In genomic region chr16:3902731-3903130, GRCh38 we compare ENCODE assay signal across 29 cellular contexts. TPM values are rescaled to one million over a fixed set of nuclear protein-coding genes. Genes with fewer than 3 reads are reported as not detected.
A peak's percentile ranks its signal among the peaks of the same experiment; 100 is the strongest.
DNase-seq lines count a peak whose midpoint lies in the region; ATAC-seq and TF ChIP-seq lines count a peak whose summit lies in the region.
"Had no signal": no experiment of that assay in that cellular context is flagged by ENCODE, and none has a peak within 500 bp of the region (broad histone marks: within the 10 kb centered on the region; RNA-seq: fewer than 3 reads in every experiment).

No MANE protein-coding gene starts in this region.

- no peaks in the 10 kb centered on the region for H3K36me3 ChIP-seq in mammary epithelial cell (ENCODE audit: insufficient read depth, low read length)
- H3K36me3 ChIP-seq: heart left ventricle, tibial artery had no signal

- dilution Hi-C loops in mammary epithelial cell (cut with HindIII; ENCODE audit: low sequenced_read_pairs), result no loop called here

- H3K4me1 Mint-ChIP-seq in MCF 10A (ENCODE audit: insufficient read depth, unreplicated experiment) (peaks cover 7% of the 10 kb centered on the region), CD14-positive monocyte (peaks cover 11% of the 10 kb centered on the region)
- H3K4me1 Mint-ChIP-seq: activated CD4-positive, alpha-beta memory T cell treated with anti-CD3 and anti-CD28 coated beads, Interleukin-2, amount 10 ng/mL, durations not matched to agents 7 days and 5 days; naive B cell; stimulated activated naive CD8-positive, alpha-beta T cell treated with anti-CD3 and anti-CD28 coated beads, Interleukin-15, amount 100 ng/mL, for 72 hours had no signal

- H3K36me3 Mint-ChIP-seq in MCF 10A (ENCODE audit: insufficient read depth, unreplicated experiment), result no peaks in the 10 kb centered on the region
- H3K36me3 Mint-ChIP-seq in CD14-positive monocyte, result no peaks in the 10 kb centered on the region
- H3K36me3 Mint-ChIP-seq: naive B cell had no signal

- H3K9me3 Mint-ChIP-seq in MCF 10A (ENCODE audit: unreplicated experiment), result no peaks in the 10 kb centered on the region
- no peaks in the 10 kb centered on the region for H3K9me3 Mint-ChIP-seq in CD14-positive monocyte
- H3K9me3 Mint-ChIP-seq: activated CD4-positive, alpha-beta memory T cell treated with anti-CD3 and anti-CD28 coated beads, Interleukin-2, amount 10 ng/mL, durations not matched to agents 7 days and 5 days; naive B cell; stimulated activated naive CD8-positive, alpha-beta T cell treated with anti-CD3 and anti-CD28 coated beads, Interleukin-15, amount 100 ng/mL, for 72 hours had no signal

- H3K27ac ChIP-seq in mammary epithelial cell (ENCODE audit: insufficient read depth, low read depth, low read length), result no peak overlapping the region
- H3K27ac ChIP-seq: heart left ventricle, HL-60, RWPE1, tibial artery had no signal

- BruUV-seq in MCF 10A (replicated peaks; lab: Mats Ljungman, UMichigan) (no TSS peak), mammary epithelial cell (replicated peaks; lab: Mats Ljungman, UMichigan) (no TSS peak)

- no peaks in the 10 kb centered on the region for H3K27me3 Mint-ChIP-seq in MCF 10A (ENCODE audit: insufficient read depth, unreplicated experiment)
- peaks cover 7 to 31% (median 13%) of the 10 kb centered on the region in 3 donors for H3K27me3 Mint-ChIP-seq in CD14-positive monocyte (ENCODE audit: low read depth in 3 of 3)
- H3K27me3 Mint-ChIP-seq: stimulated activated naive CD8-positive, alpha-beta T cell treated with anti-CD3 and anti-CD28 coated beads, Interleukin-15, amount 100 ng/mL, for 72 hours had no signal

- no peak overlapping the region for H3K9ac ChIP-seq in mammary epithelial cell (ENCODE audit: insufficient read depth, low read length)

- H3K4me3 Mint-ChIP-seq in MCF 10A (ENCODE audit: unreplicated experiment) (no peak overlapping the region), CD14-positive monocyte (no peak overlapping the region)
- H3K4me3 Mint-ChIP-seq: activated CD4-positive, alpha-beta memory T cell treated with anti-CD3 and anti-CD28 coated beads, Interleukin-2, amount 10 ng/mL, durations not matched to agents 7 days and 5 days; naive B cell; stimulated activated naive CD8-positive, alpha-beta T cell treated with anti-CD3 and anti-CD28 coated beads, Interleukin-15, amount 100 ng/mL, for 72 hours had no signal

- POLR2A ChIA-PET in MCF 10A (lab: Yijun Ruan, JAX), result interaction anchor here (0.7 kb wide), 1 partner anchor 60 kb away, joined by 3 read pairs; no protein-coding TSS in a partner anchor

- H3K4me3 ChIP-seq in mammary epithelial cell (replicated peaks in 1 of 3; ENCODE audit: insufficient read depth in 1 of 3, low read depth in 2 of 3, low read length in 3 of 3), result no peak overlapping the region
- H3K4me3 ChIP-seq: heart left ventricle, tibial artery had no signal

- H2AFZ ChIP-seq in mammary epithelial cell (ENCODE audit: low read depth, low read length), result no peak overlapping the region

- no peak for ATAC-seq in GM21447 (IDR thresholded peaks at IDR 0.05; ENCODE audit: unreplicated experiment)
- ATAC-seq in GM19397 (IDR thresholded peaks at IDR 0.05; ENCODE audit: unreplicated experiment), result no peak
- ATAC-seq: heart left ventricle; HepG2; left colon; stimulated activated naive CD8-positive, alpha-beta T cell treated with anti-CD3 and anti-CD28 coated beads, Interleukin-15, amount 100 ng/mL, for 72 hours had no signal

- CTCF ChIA-PET in MCF 10A (lab: Yijun Ruan, JAX), result interaction anchor here (0.6 kb wide), 1 partner anchor 558 kb away, joined by 3 read pairs; no protein-coding TSS in a partner anchor
- CTCF ChIA-PET in mammary epithelial cell (lab: Charles Lee; ENCODE audit: low non-redundant PET), result no interaction called here

- no peak for TF ChIP-seq CTCF in MCF 10A (IDR thresholded peaks at IDR 0.05; ENCODE audit: unreplicated experiment)
- TF ChIP-seq CTCF in mammary epithelial cell (conservative IDR thresholded peaks at IDR 0.05 in 1 of 2, IDR thresholded peaks at IDR 0.05 in 1 of 2; ENCODE audit: extremely low read depth in 1 of 2, insufficient read depth in 1 of 2, low read depth in 1 of 2, low read length in 2 of 2), result no peak
- TF ChIP-seq CTCF in CD14-positive monocyte (IDR thresholded peaks at IDR 0.05), result no peak

- H3K79me2 ChIP-seq in mammary epithelial cell (ENCODE audit: insufficient read depth, low read length), result no peaks in the 10 kb centered on the region

- 50% methylated on average over 9 of the region's 9 CpGs for WGBS in mammary epithelial cell (ENCODE audit: low coverage, missing lambda C conversion rate)

- intact Hi-C loops in MCF 10A (cut with micrococcal nuclease) (no loop called here), mammary epithelial cell (cut with micrococcal nuclease) (no loop called here), CD14-positive monocyte (cut with micrococcal nuclease) (no loop called here)

- H4K20me1 ChIP-seq in mammary epithelial cell (ENCODE audit: insufficient read depth, low read length), result no peaks in the 10 kb centered on the region

- H3K27me3 ChIP-seq in mammary epithelial cell (ENCODE audit: insufficient read depth, low read length), result no peaks in the 10 kb centered on the region
- H3K27me3 ChIP-seq: heart left ventricle, tibial artery had no signal

- DNase-seq in MCF 10A (ENCODE audit: unreplicated experiment) (peak; percentile 68), mammary epithelial cell (no peak), NCI-H69 (lab: John Stamatoyannopoulos, UW) (peak; percentile 81), fibroblast of peridontal ligament (ENCODE audit: extremely low read depth) (peak; percentile 41), CD14-positive monocyte (ENCODE audit: low spot score) (no peak), activated gamma-delta T cell (lab: John Stamatoyannopoulos, UW) (no peak)
- DNase-seq: activated CD4-positive, alpha-beta memory T cell treated with anti-CD3 and anti-CD28 coated beads, Interleukin-2, amount 10 ng/mL, durations not matched to agents 7 days and 5 days; activated CD4-positive, CD25-positive, alpha-beta regulatory T cell; activated gamma-delta T cell treated with Interleukin-2 at 50 U/mL for 16 hours; activated T-cell treated with anti-CD3 and anti-CD28 coated beads for 4 hours; C1 segment of cervical spinal cord; cortex of kidney; heart left ventricle; left colon; mesendoderm; naive B cell; NCI-H1694 treated with DMSO at 0.1 percent for 48 hours; NCI-H526; occipital lobe; stimulated activated CD4-positive, alpha-beta T cell treated with anti-CD3 and anti-CD28 coated beads, Interleukin-12 subunit alpha, Interleukin-12 subunit beta, amount 100 ng/mL, for 4 hours; stimulated activated CD4-positive, alpha-beta T cell treated with anti-CD3 and anti-CD28 coated beads, Interleukin-4, amount 100 ng/mL, for 4 hours; stimulated activated naive CD8-positive, alpha-beta T cell treated with anti-CD3 and anti-CD28 coated beads, Interleukin-15, amount 100 ng/mL, for 72 hours; T-helper 9 cell; tibial artery had no signal

- H3K4me2 ChIP-seq in mammary epithelial cell (ENCODE audit: insufficient read depth, low read depth, low read length), result no peak overlapping the region

- no peaks in the 10 kb centered on the region for H3K4me1 ChIP-seq in mammary epithelial cell (ENCODE audit: insufficient read depth, low read length)
- H3K4me1 ChIP-seq: heart left ventricle, tibial artery had no signal

- H3K27ac Mint-ChIP-seq in MCF 10A (ENCODE audit: low read depth, unreplicated experiment) (no peak overlapping the region), CD14-positive monocyte (peak overlapping the region in 2 of 7 donors; percentile 49 to 59)
- H3K27ac Mint-ChIP-seq: activated CD4-positive, alpha-beta memory T cell treated with anti-CD3 and anti-CD28 coated beads, Interleukin-2, amount 10 ng/mL, durations not matched to agents 7 days and 5 days; stimulated activated naive CD8-positive, alpha-beta T cell treated with anti-CD3 and anti-CD28 coated beads, Interleukin-15, amount 100 ng/mL, for 72 hours had no signal

- no peaks in the 10 kb centered on the region for H3K9me3 ChIP-seq in mammary epithelial cell (replicated peaks; ENCODE audit: insufficient read depth, low read length)
- H3K9me3 ChIP-seq: heart left ventricle, tibial artery had no signal

- in situ Hi-C loops in mammary epithelial cell (cut with MboI; ENCODE audit: low sequenced_read_pairs in 2 of 2), result no loop called here

RNA-seq across cellular contexts. Expression of gene CREBBP, which starts 22.2 kb away (rescaled TPM):
- total RNA-seq in MCF 10A (2022) (73.7 and 74.0 TPM in 2 replicates), mammary epithelial cell (10 to 100 TPM; 20.2 to 45.0 TPM)
- polyA plus RNA-seq in mammary epithelial cell (3.2 TPM), CD14-positive monocyte (1 to 10 TPM; 2.1 to 6.2 TPM)
- polyA minus RNA-seq in mammary epithelial cell, result 49.9 TPM

Comparison
In these comparisons a context has a peak if more than half of its experiments do, and no peak if none do; other contexts are left out.
1. DNase-seq: peak in MCF 10A (single experiment), NCI-H69 (single experiment) and fibroblast of peridontal ligament (single experiment); none in mammary epithelial cell (single experiment), CD14-positive monocyte (single experiment) and activated gamma-delta T cell (single experiment).